In genomic region chr17:45315583-45316270, GRCh38 we compare ENCODE assay signal across 9 cellular contexts. TPM values are rescaled to one million over a fixed set of nuclear protein-coding genes. Genes with fewer than 3 reads are reported as not detected.
DNase-seq lines count a peak whose midpoint lies in the region; ATAC-seq, FAIRE-seq and TF ChIP-seq lines count a peak whose summit lies in the region.
"Had no signal": no experiment of that assay in that cellular context is flagged by ENCODE, and none has a peak within 500 bp of the region (broad histone marks: within the 10 kb centered on the region; RNA-seq: fewer than 3 reads in every experiment).

No MANE protein-coding gene starts in this region.

- no peak for TF ChIP-seq CTCF in kidney (IDR thresholded peaks at IDR 0.05; ENCODE audit: borderline replicate concordance, extremely low read depth, insufficient read depth)

- intact Hi-C loops in activated CD4-positive, alpha-beta T cell treated with anti-CD3 and anti-CD28 coated beads for 36 hours (cut with DNase I, micrococcal nuclease) = loop anchor here (2.0 to 10.0 kb wide), 4 partner anchors 39 to 1093 kb away; partner anchors contain the start of gene KANSL1 (in 1 of the 2)
- intact Hi-C loops in kidney (cut with DNase I) = no loop called here

- H3K27ac ChIP-seq in kidney (ENCODE audit: low read depth in 2 of 2, low read length in 2 of 2) (peak overlapping the region; percentile 90 to 95), temporal lobe (ENCODE audit: low read depth, low read length) (peak overlapping the region; percentile 66)

- H3K27ac Mint-ChIP-seq in activated CD4-positive, alpha-beta T cell treated with anti-CD3 and anti-CD28 coated beads for 36 hours = peak overlapping the region; percentile 99
- H3K27ac Mint-ChIP-seq in activated naive CD8-positive, alpha-beta T cell = peak overlapping the region; percentile 99

- no peak for ATAC-seq in activated CD4-positive, alpha-beta T cell treated with anti-CD3 and anti-CD28 coated beads for 36 hours

- H3K4me3 ChIP-seq in kidney (ENCODE audit: low read length in 2 of 2) = peak overlapping the region; percentile 84

- H3K36me3 ChIP-seq in kidney (ENCODE audit: control insufficient read depth in 1 of 2, insufficient read depth in 2 of 2, low read length in 2 of 2) = no peaks in the 10 kb centered on the region

- H3K9me3 ChIP-seq in kidney (ENCODE audit: control insufficient read depth in 1 of 2, low read length in 2 of 2) = no peaks in the 10 kb centered on the region

- CTCF ChIA-PET in activated CD4-positive, alpha-beta T cell treated with anti-CD3 and anti-CD28 coated beads for 36 hours (lab: Charles Lee) = interaction anchor here (0.7 to 4.6 kb wide), 7 partner anchors 10 to 177 kb away, joined by 3 to 29 read pairs (median 4); no protein-coding TSS in a partner anchor

- H3K4me3 Mint-ChIP-seq in activated CD4-positive, alpha-beta T cell treated with anti-CD3 and anti-CD28 coated beads for 36 hours = peak overlapping the region; percentile 91
- H3K4me3 Mint-ChIP-seq in activated naive CD8-positive, alpha-beta T cell = peak overlapping the region; percentile 96

- H3K36me3 Mint-ChIP-seq in activated CD4-positive, alpha-beta T cell treated with anti-CD3 and anti-CD28 coated beads for 36 hours (ENCODE audit: low read depth) = peaks cover 51% of the 10 kb centered on the region
- H3K36me3 Mint-ChIP-seq in activated naive CD8-positive, alpha-beta T cell = peaks cover 24% of the 10 kb centered on the region

- H3K27me3 Mint-ChIP-seq in activated CD4-positive, alpha-beta T cell treated with anti-CD3 and anti-CD28 coated beads for 36 hours = no peaks in the 10 kb centered on the region
- H3K27me3 Mint-ChIP-seq in activated naive CD8-positive, alpha-beta T cell = no peaks in the 10 kb centered on the region

- no peak for FAIRE-seq in kidney (lab: Jason Lieb, UNC)
- no peak for FAIRE-seq in RCC 7860 (lab: Jason Lieb, UNC)
- FAIRE-seq: G401.6 had no signal

- DNase-seq in activated CD4-positive, alpha-beta T cell treated with anti-CD3 and anti-CD28 coated beads for 36 hours = no peak
- DNase-seq in activated CD4-positive, alpha-beta T cell treated with anti-CD3 and anti-CD28 coated beads for 4 hours = no peak
- DNase-seq in kidney (no peak), SIG-M5 treated with dmso at 0.1 percent for 504 hours (lab: John Stamatoyannopoulos, UW; ENCODE audit: unreplicated experiment) (no peak), NCI-H187 treated with DMSO at 0.1 percent for 48 hours (lab: John Stamatoyannopoulos, UW) (no peak), RCC 7860 (ENCODE audit: low spot score) (no peak)

- H3K9me3 Mint-ChIP-seq in activated CD4-positive, alpha-beta T cell treated with anti-CD3 and anti-CD28 coated beads for 36 hours (ENCODE audit: low read depth) = no peaks in the 10 kb centered on the region
- no peaks in the 10 kb centered on the region for H3K9me3 Mint-ChIP-seq in activated naive CD8-positive, alpha-beta T cell (ENCODE audit: low read depth)

- peaks cover 65% of the 10 kb centered on the region for H3K4me1 Mint-ChIP-seq in activated CD4-positive, alpha-beta T cell treated with anti-CD3 and anti-CD28 coated beads for 36 hours
- peaks cover 71% of the 10 kb centered on the region for H3K4me1 Mint-ChIP-seq in activated naive CD8-positive, alpha-beta T cell (ENCODE audit: low read depth)

- peak overlapping the region; percentile 67 to 77 for H3K9ac ChIP-seq in kidney (ENCODE audit: low read length in 2 of 2)

- H3K4me1 ChIP-seq in kidney (ENCODE audit: control insufficient read depth in 1 of 2, insufficient read depth in 1 of 2, low read depth in 1 of 2, low read length in 2 of 2) = peaks cover 41 to 49% of the 10 kb centered on the region in 2 donors

- POLR2A ChIA-PET in activated CD4-positive, alpha-beta T cell treated with anti-CD3 and anti-CD28 coated beads for 36 hours (lab: Charles Lee) = interaction anchor here (0.7 to 3.2 kb wide), 5 partner anchors 9 to 929 kb away, joined by 3 to 17 read pairs (median 7); no protein-coding TSS in a partner anchor

RNA-seq across cellular contexts. Expression of gene MAP3K14, which starts 1.1 kb away (rescaled TPM):
- 10 to 100 TPM; 50.3 to 52.5 TPM for total RNA-seq in activated CD4-positive, alpha-beta T cell treated with anti-CD3 and anti-CD28 coated beads for 36 hours
- total RNA-seq in kidney (24.5 TPM), temporal lobe (1.2 TPM)
- polyA plus RNA-seq in kidney (ENCODE audit: insufficient read depth, low read depth, low replicate concordance) = 7.6 TPM

RNA-seq across cellular contexts. Expression of gene SPATA32, which starts 53.8 kb away (rescaled TPM):
- total RNA-seq in activated CD4-positive, alpha-beta T cell treated with anti-CD3 and anti-CD28 coated beads for 36 hours = under 1 TPM; 0.21 to 0.25 TPM
- total RNA-seq in kidney (not detected), temporal lobe (not detected)
- not detected for polyA plus RNA-seq in kidney (ENCODE audit: insufficient read depth, low read depth, low replicate concordance)

Comparison
In these comparisons a context has a peak if more than half of its experiments do, and no peak if none do; other contexts are left out.
1. RNA of gene MAP3K14, which starts 1.1 kb away (total RNA-seq): 50.3 to 52.5 TPM in activated CD4-positive, alpha-beta T cell treated with anti-CD3 and anti-CD28 coated beads for 36 hours and 24.5 TPM in kidney (single experiment); 1.2 TPM in temporal lobe (single experiment); every median in the first group is over 10 times any median in the second.